Comparison of ENCODE assay signal across 23 cellular contexts in the genomic region with DNA sequence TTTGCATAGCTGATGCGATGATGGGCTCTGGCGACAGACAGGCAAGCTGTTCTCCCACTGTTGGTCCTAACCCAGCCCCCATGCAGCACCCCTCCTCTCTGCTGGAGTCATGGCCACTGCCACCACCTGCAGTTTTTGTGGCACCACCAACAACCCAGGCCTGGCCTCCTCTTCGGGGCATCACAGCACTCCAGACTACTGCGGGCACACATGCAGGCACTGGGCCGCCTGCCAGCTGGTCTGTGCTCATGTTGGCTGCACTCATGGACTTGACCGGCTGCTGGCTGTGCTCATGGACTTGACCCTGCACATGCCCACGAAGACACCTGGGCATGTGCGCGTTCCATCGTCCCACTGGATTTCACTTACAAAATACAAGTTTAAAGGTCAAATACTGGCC.
DNase-seq lines count a peak whose midpoint lies in the region; ATAC-seq and TF ChIP-seq lines count a peak whose summit lies in the region.
"Had no signal": no experiment of that assay in that cellular context is flagged by ENCODE, and none has a peak within 500 bp of the region (broad histone marks: within the 10 kb centered on the region; RNA-seq: fewer than 3 reads in every experiment).

No MANE protein-coding gene starts in this region.

- H3K56ac ChIP-seq in IMR-90 (ENCODE audit: extremely low read depth, insufficient read depth, low read length): no peak overlapping the region

- ATAC-seq in IMR-90 (ENCODE audit: low read depth): no peak

- no TSS peak for BruUV-seq in IMR-90 (replicated peaks; lab: Mats Ljungman, UMichigan)

- no peaks in the 10 kb centered on the region for H4K20me1 ChIP-seq in IMR-90 (ENCODE audit: insufficient read depth, low read length)
- H4K20me1 ChIP-seq: BLaER1 had no signal

- H3K4me3 ChIP-seq in IMR-90 (ENCODE audit: insufficient read depth, low read depth, low read length): no peak overlapping the region
- H3K4me3 ChIP-seq in neuronal stem cell (ENCODE audit: low read length in 2 of 2): no peak overlapping the region
- no peak overlapping the region for H3K4me3 ChIP-seq in testis
- H3K4me3 ChIP-seq in tibial artery: no peak overlapping the region
- H3K4me3 ChIP-seq: BLaER1 had no signal

- H3K14ac ChIP-seq in IMR-90 (replicated peaks; ENCODE audit: low read depth, low read length) (no peak overlapping the region), neuronal stem cell (ENCODE audit: low read length) (peak overlapping the region; percentile 31)

- TF ChIP-seq CTCF in IMR-90 (conservative IDR thresholded peaks at IDR 0.05; ENCODE audit: low read depth, low read length): no peak
- no peak for TF ChIP-seq CTCF in testis (IDR thresholded peaks at IDR 0.05)
- TF ChIP-seq CTCF in tibial artery (IDR thresholded peaks at IDR 0.05): no peak

- H3K18ac ChIP-seq in IMR-90 (ENCODE audit: low read depth, low read length) (no peak overlapping the region), neuronal stem cell (ENCODE audit: low read length) (peak overlapping the region; percentile 35)

- POLR2A ChIA-PET in IMR-90 (lab: Charles Lee; ENCODE audit: unreplicated experiment): no interaction called here

- H2BK15ac ChIP-seq in IMR-90 (ENCODE audit: low read depth, low read length) (no peak overlapping the region), neuronal stem cell (ENCODE audit: low read length) (no peak overlapping the region)

- H3K23ac ChIP-seq in IMR-90 (ENCODE audit: low read depth, low read length): no peak overlapping the region
- peak overlapping the region; percentile 52 for H3K23ac ChIP-seq in neuronal stem cell (ENCODE audit: low read depth, low read length, poor library complexity)

- TF ChIP-seq RAD21 in IMR-90 (IDR thresholded peaks at IDR 0.05; ENCODE audit: low read length): no peak

- no peaks in the 10 kb centered on the region for H3K36me3 ChIP-seq in IMR-90 (ENCODE audit: control insufficient read depth, insufficient read depth, low read length)
- H3K36me3 ChIP-seq in neuronal stem cell (replicated peaks in 1 of 2; ENCODE audit: control insufficient read depth in 2 of 2, insufficient read depth in 2 of 2, low read length in 2 of 2): no peaks in the 10 kb centered on the region
- H3K36me3 ChIP-seq in testis (ENCODE audit: low read depth, missing control alignments): no peaks in the 10 kb centered on the region
- no peaks in the 10 kb centered on the region for H3K36me3 ChIP-seq in tibial artery
- H3K36me3 ChIP-seq: BE2C, BLaER1 had no signal

- H4K8ac ChIP-seq in IMR-90 (ENCODE audit: low read depth in 2 of 2, low read length in 2 of 2) (no peak overlapping the region), neuronal stem cell (ENCODE audit: low read depth, low read length) (no peak overlapping the region)

- WGBS in IMR-90 (ENCODE audit: extremely low coverage in 2 of 2, insufficient read length in 1 of 2), 2 experiments: 85% methylated on average over 9 of the region's 10 CpGs; no CpG with 5 or more reads in 1 of the 2 experiments
- WGBS in neuronal stem cell (ENCODE audit: extremely low coverage in 2 of 2, insufficient read length in 2 of 2, insufficient replicate concordance in 1 of 2), 2 donors: no CpG with 5 or more reads among the region's 10 CpGs
- 76 to 88% methylated on average over 8 to 10 of the region's 10 CpGs for WGBS in testis, 2 donors

- H3K4ac ChIP-seq in IMR-90 (ENCODE audit: low read depth, low read length): no peak overlapping the region
- no peak overlapping the region for H3K4ac ChIP-seq in neuronal stem cell (ENCODE audit: low read length)

- no peaks in the 10 kb centered on the region for H3K4me1 ChIP-seq in IMR-90 (ENCODE audit: control insufficient read depth, insufficient read depth, low read length)
- no peaks in the 10 kb centered on the region for H3K4me1 ChIP-seq in neuronal stem cell (ENCODE audit: control insufficient read depth in 2 of 2, insufficient read depth in 1 of 2, low read depth in 1 of 2, low read length in 2 of 2)
- H3K4me1 ChIP-seq in testis: no peaks in the 10 kb centered on the region
- no peaks in the 10 kb centered on the region for H3K4me1 ChIP-seq in tibial artery
- H3K4me1 ChIP-seq: BLaER1 had no signal

- no peak overlapping the region for H2BK20ac ChIP-seq in IMR-90 (ENCODE audit: low read depth, low read length)

- H3K4me2 ChIP-seq in IMR-90 (ENCODE audit: low read depth, low read length) (no peak overlapping the region), neuronal stem cell (ENCODE audit: insufficient read depth, low read length, poor library complexity, severe bottlenecking) (no peak overlapping the region)
- H3K4me2 ChIP-seq: BLaER1 had no signal

- in situ Hi-C loops in G401 (cut with HindIII; ENCODE audit: low sequenced_read_pairs) (no loop called here), IMR-90 (cut with MboI; ENCODE audit: low sequenced_read_pairs) (no loop called here)

- no peak overlapping the region for H2BK120ac ChIP-seq in IMR-90 (ENCODE audit: low read depth, low read length)
- H2BK120ac ChIP-seq in neuronal stem cell (ENCODE audit: low read depth, low read length): no peak overlapping the region

- TF ChIP-seq POLR2A in IMR-90 (IDR thresholded peaks at IDR 0.05; ENCODE audit: low read depth, low read length): no peak
- TF ChIP-seq POLR2A in testis (IDR thresholded peaks at IDR 0.05): no peak

- no peaks in the 10 kb centered on the region for H3K27me3 ChIP-seq in IMR-90 (ENCODE audit: control insufficient read depth, insufficient read depth, low read length)
- no peaks in the 10 kb centered on the region for H3K27me3 ChIP-seq in neuronal stem cell (ENCODE audit: control insufficient read depth in 3 of 3, insufficient read depth in 3 of 3, low read depth in 1 of 3, low read length in 3 of 3)
- H3K27me3 ChIP-seq in testis: no peaks in the 10 kb centered on the region
- H3K27me3 ChIP-seq in tibial artery: no peaks in the 10 kb centered on the region
- H3K27me3 ChIP-seq: BE2C, BLaER1 had no signal

- H3K9me3 ChIP-seq in IMR-90 (ENCODE audit: control insufficient read depth, insufficient read depth, low read length): no peaks in the 10 kb centered on the region
- peaks cover 0 to 3% of the 10 kb centered on the region in 2 donors for H3K9me3 ChIP-seq in neuronal stem cell (replicated peaks in 1 of 2; ENCODE audit: control insufficient read depth in 2 of 2, insufficient read depth in 1 of 2, low read depth in 1 of 2, low read length in 2 of 2)
- H3K9me3 ChIP-seq in testis: no peaks in the 10 kb centered on the region
- H3K9me3 ChIP-seq in tibial artery: no peaks in the 10 kb centered on the region
- H3K9me3 ChIP-seq: BE2C, BLaER1 had no signal

- H3K9me1 ChIP-seq in IMR-90 (ENCODE audit: insufficient read depth, low read length): no peaks in the 10 kb centered on the region

- no peak overlapping the region for H3K27ac ChIP-seq in IMR-90 (ENCODE audit: insufficient read depth, low read length)
- no peak overlapping the region for H3K27ac ChIP-seq in neuronal stem cell (replicated peaks; ENCODE audit: low read length)
- H3K27ac ChIP-seq in testis: no peak overlapping the region
- H3K27ac ChIP-seq in tibial artery: no peak overlapping the region
- H3K27ac ChIP-seq: BLaER1 had no signal

- CTCF ChIA-PET in IMR-90 (lab: Yijun Ruan, JAX): no interaction called here

- H3K79me1 ChIP-seq in IMR-90 (ENCODE audit: low read depth in 1 of 2, low read length in 2 of 2) (no peaks in the 10 kb centered on the region), neuronal stem cell (ENCODE audit: low read depth, low read length) (no peaks in the 10 kb centered on the region)

- H2BK5ac ChIP-seq in IMR-90 (ENCODE audit: low read depth, low read length, poor library complexity, severe bottlenecking) (no peak overlapping the region), neuronal stem cell (ENCODE audit: low read length) (no peak overlapping the region)

- H2AK5ac ChIP-seq in IMR-90 (ENCODE audit: low read depth, low read length) (no peak overlapping the region), neuronal stem cell (ENCODE audit: low read depth, low read length) (no peak overlapping the region)

- DNase-seq in G401 (ENCODE audit: low spot score) (peak; percentile 50), IMR-90 (no peak), cerebellum (ENCODE audit: low spot score) (peak; percentile 39), neuronal stem cell (ENCODE audit: low spot score) (no peak), NCI-H2081 treated with DMSO at 0.1 percent for 48 hours (lab: John Stamatoyannopoulos, UW) (no peak), testis (no peak), tibial artery (no peak), HK-2 (ENCODE audit: unreplicated experiment) (no peak)
- DNase-seq: 8988T; ACHN; BE2C; CD4-positive, alpha-beta memory T cell; CD4-positive, CD25-positive, alpha-beta regulatory T cell; CD8-positive, alpha-beta memory T cell; COR-L47; DMS 273 treated with DMSO at 0.1 percent for 48 hours; DMS153; DMS53; DMS79; DND-41; EL; GF-D8 had no signal

- intact Hi-C loops in IMR-90 (cut with micrococcal nuclease): no loop called here
- intact Hi-C loops in testis (cut with DNase I; ENCODE audit: low total_unique reads): no loop called here
- intact Hi-C loops in tibial artery (cut with DNase I; ENCODE audit: low total_unique reads): no loop called here

- no peak overlapping the region for H2AK9ac ChIP-seq in IMR-90 (replicated peaks; ENCODE audit: low read depth, low read length, poor library complexity)

- H3K9ac ChIP-seq in IMR-90 (ENCODE audit: low read depth, low read length) (no peak overlapping the region), neuronal stem cell (ENCODE audit: low read depth, low read length, poor library complexity) (no peak overlapping the region)
- H3K9ac ChIP-seq: BLaER1 had no signal

- dilution Hi-C loops in IMR-90 (cut with HindIII; ENCODE audit: low sequenced_read_pairs, unreplicated experiment): no loop called here

- no peak overlapping the region for H2BK12ac ChIP-seq in neuronal stem cell (ENCODE audit: low read length)

- no peak overlapping the region for H4K5ac ChIP-seq in IMR-90 (ENCODE audit: low read depth, low read length)

- H4K91ac ChIP-seq in IMR-90 (ENCODE audit: insufficient read depth, low read depth, low read length): no peak overlapping the region
- no peak overlapping the region for H4K91ac ChIP-seq in neuronal stem cell (ENCODE audit: low read depth, low read length, poor library complexity)

- H2AFZ ChIP-seq in IMR-90 (replicated peaks; ENCODE audit: low read length, poor library complexity) (peak overlapping the region; percentile 49), neuronal stem cell (ENCODE audit: low read length) (no peak overlapping the region)

TF ChIP-seq in IMR-90, 13 proteins besides CTCF, POLR2A, EP300 and RAD21 (continues in another document):
- no peak for TF ChIP-seq FOS (IDR thresholded peaks at IDR 0.05; ENCODE audit: low read depth, low read length)
- no peak for TF ChIP-seq MAFK (IDR thresholded peaks at IDR 0.05; ENCODE audit: low read depth, low read length)
- TF ChIP-seq RCOR1 (IDR thresholded peaks at IDR 0.05; ENCODE audit: insufficient replicate concordance, low read length): no peak
- no peak for TF ChIP-seq RFX5 (IDR thresholded peaks at IDR 0.05; ENCODE audit: low read depth, low read length)

Comparison
In these comparisons a context has a peak if more than half of its experiments do, and no peak if none do; other contexts are left out.
1. DNase-seq: peak in G401 (single experiment) and cerebellum (single experiment); none in IMR-90 (single experiment), neuronal stem cell (single experiment), NCI-H2081 treated with DMSO at 0.1 percent for 48 hours (single experiment), testis (single experiment), tibial artery (0 of 2) and HK-2 (single experiment).